In the genomic region with DNA sequence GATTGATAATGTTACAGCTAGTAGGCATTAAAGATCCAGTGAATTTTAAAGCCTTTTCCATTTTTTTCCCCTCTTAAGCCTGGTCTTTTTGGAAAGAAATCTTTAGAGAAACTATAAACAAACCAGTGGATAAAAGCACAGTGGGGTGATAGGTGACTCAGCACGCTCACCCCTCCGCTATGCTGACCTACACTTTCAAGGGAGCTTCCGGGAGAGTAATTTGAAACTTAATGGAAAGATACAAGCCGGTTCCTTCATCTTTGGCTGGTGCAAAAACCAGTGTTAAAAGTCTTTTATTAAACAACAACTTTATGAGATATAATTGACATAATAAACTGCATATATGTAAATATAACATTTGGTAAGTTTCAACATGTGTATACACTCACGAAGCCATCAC, we compare ENCODE assay signal across 18 cellular contexts. TPM values are rescaled to one million over a fixed set of nuclear protein-coding genes. Genes with fewer than 3 reads are reported as not detected.
DNase-seq lines count a peak whose midpoint lies in the region; ATAC-seq, FAIRE-seq and TF ChIP-seq lines count a peak whose summit lies in the region.
"Had no signal": no experiment of that assay in that cellular context is flagged by ENCODE, and none has a peak within 500 bp of the region (broad histone marks: within the 10 kb centered on the region; RNA-seq: fewer than 3 reads in every experiment).

No MANE protein-coding gene starts in this region.

- no peak; the same call in 1 of the 2 replicates for ATAC-seq in HCT116
- ATAC-seq in gastrocnemius medialis, result no peak
- ATAC-seq: PC-3 had no signal

- no peak for FAIRE-seq in D721Med (lab: Jason Lieb, UNC)

- TF ChIP-seq POLR2A in HCT116 (IDR thresholded peaks at IDR 0.05; ENCODE audit: borderline replicate concordance, extremely low read depth, insufficient read depth, insufficient read length) (no peak), gastrocnemius medialis (IDR thresholded peaks at IDR 0.05) (no peak)

- TF ChIP-seq RAD21 in HCT116 (IDR thresholded peaks at IDR 0.05; ENCODE audit: low read depth), result no peak

- POLR2A ChIA-PET in HCT116 (lab: Charles Lee), result no interaction called here

- BruUV-seq in HCT116 (replicated peaks; lab: Mats Ljungman, UMichigan), result no TSS peak

- CTCF ChIA-PET in HCT116 (lab: Charles Lee), result interaction anchor here (1.0 to 3.1 kb wide), 5 partner anchors 14 to 105 kb away, joined by 3 to 18 read pairs (median 5); partner anchors contain the start of gene RNF20

- H3K9me2 ChIP-seq in HCT116 (ENCODE audit: insufficient read depth), result no peaks in the 10 kb centered on the region

- TF ChIP-seq CTCF in HCT116 (IDR thresholded peaks at IDR 0.05 in 2 of 3, conservative IDR thresholded peaks at IDR 0.05 in 1 of 3; ENCODE audit: borderline replicate concordance in 1 of 3, insufficient read depth in 1 of 3, low read depth in 2 of 3, low read length in 2 of 3) (no peak), gastrocnemius medialis (IDR thresholded peaks at IDR 0.05 in 4 of 5, conservative IDR thresholded peaks at IDR 0.05 in 1 of 5) (no peak), D721Med (IDR thresholded peaks at IDR 0.05; ENCODE audit: insufficient read depth, missing control alignments) (no peak)

- H3K4me1 ChIP-seq in HCT116 (ENCODE audit: control insufficient read depth in 1 of 2, insufficient read depth in 2 of 2, low read length in 2 of 2) (peaks cover 16 to 34% of the 10 kb centered on the region in 2 experiments; a peak in 3 of 4 replicates), adipocyte (ENCODE audit: control insufficient read depth, insufficient read depth, low read length) (peaks cover 12% of the 10 kb centered on the region), gastrocnemius medialis (no peaks in the 10 kb centered on the region)

- H2AFZ ChIP-seq in HCT116 (ENCODE audit: low read depth, low read length, poor library complexity, severe bottlenecking), result peak overlapping the region; percentile 94

- RAD21 ChIA-PET in HCT116 (lab: Charles Lee; ENCODE audit: low non-redundant PET in 1 of 2, low total read pairs in 2 of 2, uncharacterized antibody in 2 of 2, unreplicated experiment in 2 of 2), result interaction anchor here (0.5 to 1.0 kb wide), 2 partner anchors 12 to 14 kb away, joined by 3 read pairs; no protein-coding TSS in a partner anchor

- in situ Hi-C loops in G401 (cut with HindIII; ENCODE audit: low sequenced_read_pairs), result no loop called here
- in situ Hi-C loops in gastrocnemius medialis (cut with MboI; ENCODE audit: low sequenced_read_pairs in 4 of 4), result loop anchor here in 1 of 4 donors (10.0 kb wide), 1 partner anchor 52 kb away; no protein-coding TSS in a partner anchor

- H3K79me2 ChIP-seq in HCT116 (ENCODE audit: insufficient read depth, low read length), result no peaks in the 10 kb centered on the region

- H3K9me3 ChIP-seq in HCT116 (ENCODE audit: control insufficient read depth in 1 of 2, insufficient read depth in 1 of 2, low read depth in 1 of 2, low read length in 2 of 2) (no peaks in the 10 kb centered on the region), adipocyte (ENCODE audit: control insufficient read depth, low read length) (no peaks in the 10 kb centered on the region), gastrocnemius medialis (no peaks in the 10 kb centered on the region)
- H3K9me3 ChIP-seq: Caco-2 had no signal

- H3K36me3 ChIP-seq in HCT116 (ENCODE audit: control insufficient read depth in 1 of 2, insufficient read depth in 2 of 2, low read length in 2 of 2) (no peaks in the 10 kb centered on the region), adipocyte (ENCODE audit: control insufficient read depth, insufficient read depth, low read length, severe bottlenecking) (no peaks in the 10 kb centered on the region), gastrocnemius medialis (no peaks in the 10 kb centered on the region)

- peak; percentile 72 for DNase-seq in A172 (ENCODE audit: low spot score)
- no peak for DNase-seq in HCT116 (ENCODE audit: low read depth, low spot score)
- DNase-seq in adipocyte (ENCODE audit: low read depth), result peak; percentile 64
- peak; percentile 45 for DNase-seq in fibroblast of peridontal ligament (ENCODE audit: extremely low read depth)
- DNase-seq in G401 (ENCODE audit: low spot score), result no peak
- no peak for DNase-seq in gastrocnemius medialis
- DNase-seq in cerebellum (ENCODE audit: low spot score), result no peak
- no peak for DNase-seq in D721Med (ENCODE audit: insufficient read length, low spot score)
- DNase-seq: activated CD4-positive, alpha-beta T cell treated with anti-CD3 and anti-CD28 coated beads for 1 hour; activated naive CD8-positive, alpha-beta T cell treated with anti-CD3 and anti-CD28 coated beads, Interleukin-2, amount 10 ng/mL, durations not matched to agents 7 days and 5 days; activated T-cell treated with anti-CD3 and anti-CD28 coated beads, Interleukin-2, amount 50 U/mL, for 1 hour; Caco-2; NCI-H1105 treated with DMSO at 0.1 percent for 48 hours; NCI-H446 treated with DMSO at 0.1 percent for 48 hours; PC-3; SW 1271 had no signal

- H3K27me3 ChIP-seq in HCT116 (ENCODE audit: insufficient read depth, low read length) (no peaks in the 10 kb centered on the region), adipocyte (replicated peaks; ENCODE audit: control insufficient read depth, insufficient read depth, low read length) (peaks cover 16% of the 10 kb centered on the region), gastrocnemius medialis (peaks cover 0 to 5% (median 0%) of the 10 kb centered on the region in 3 donors)

- H3K4me3 ChIP-seq in HCT116 (replicated peaks in 1 of 2; ENCODE audit: low read depth in 1 of 2, low read length in 2 of 2) (0 out of 4 replicates have a peak overlapping the region, but pooled peaks of 1 of the 2 experiments have one; percentile 12), adipocyte (ENCODE audit: low read length) (no peak overlapping the region), gastrocnemius medialis (no peak overlapping the region)

- H3K9ac ChIP-seq in HCT116 (ENCODE audit: low read length) (no peak overlapping the region), adipocyte (ENCODE audit: low read length) (no peak overlapping the region)

- peak overlapping the region; percentile 61 for H3K4me2 ChIP-seq in HCT116 (ENCODE audit: low read length)

- intact Hi-C loops in HCT116 (cut with micrococcal nuclease) (no loop called here), gastrocnemius medialis (cut with DNase I; ENCODE audit: low total_unique reads) (no loop called here)

- H3K27ac ChIP-seq in HCT116 (ENCODE audit: low read depth, low read length), result no peak overlapping the region
- no peak overlapping the region for H3K27ac ChIP-seq in gastrocnemius medialis

- no peaks in the 10 kb centered on the region for H4K20me1 ChIP-seq in HCT116 (ENCODE audit: insufficient read depth)

TF ChIP-seq in HCT116, 20 proteins besides CTCF, POLR2A, EP300 and RAD21:
- peak; percentile 34 for TF ChIP-seq TCF7L2 (IDR thresholded peaks at IDR 0.05; ENCODE audit: borderline replicate concordance, extremely low read depth, insufficient read depth, insufficient read length)
- no peak for TF ChIP-seq EZH2phosphoT487 (IDR thresholded peaks at IDR 0.05; ENCODE audit: borderline replicate concordance)
- peak; percentile 16; the same call in 1 of the 2 replicates for TF ChIP-seq ELF1 (IDR thresholded peaks at IDR 0.05; ENCODE audit: borderline replicate concordance, low read depth)
- TF ChIP-seq ZNF274 (IDR thresholded peaks at IDR 0.05; ENCODE audit: low read depth, low read length), result no peak
- peak; percentile 62 for TF ChIP-seq SP1 (IDR thresholded peaks at IDR 0.05; ENCODE audit: low read depth)
- TF ChIP-seq FOSL1 (IDR thresholded peaks at IDR 0.05; ENCODE audit: low read depth), result peak; percentile 43; the same call in 1 of the 2 replicates
- peak; percentile 52 for TF ChIP-seq JUND (IDR thresholded peaks at IDR 0.05)

RNA-seq across cellular contexts. Expression of gene ALDOB, which starts 27.0 kb away (rescaled TPM):
- total RNA-seq in A172 (2014; rRNA removed; shearing (Covaris generic)), result not detected in 2 replicates
- total RNA-seq in HCT116 (2021; ENCODE audit: unreplicated experiment) (1.2 TPM), gastrocnemius medialis (1 to 10 TPM in 2 of 4 donors, not detected in 2; 5.1 to 8.7 TPM), cerebellum (0.54 TPM)
- polyA plus RNA-seq in HCT116 (2012), result 0.04 TPM in 1 of 2 replicates, not detected in the other
- not detected in 2 replicates for total RNA-seq in G401 (2014; rRNA removed; shearing (Covaris generic))
- total RNA-seq: activated naive CD8-positive, alpha-beta T cell treated with anti-CD3 and anti-CD28 coated beads, Interleukin-2, amount 10 ng/mL, durations not matched to agents 7 days and 5 days; glomerular endothelial cell; PC-3; progenitor cell of endocrine pancreas had no signal

Comparison
In these comparisons a context has a peak if more than half of its experiments do, and no peak if none do; other contexts are left out.
1. DNase-seq: peak in A172 (single experiment), adipocyte (single experiment) and fibroblast of peridontal ligament (single experiment); none in HCT116 (single experiment), G401 (single experiment), gastrocnemius medialis (0 of 2), cerebellum (single experiment) and D721Med (single experiment).